Comparison of ENCODE assay signal across 19 cellular contexts in the genomic region with DNA sequence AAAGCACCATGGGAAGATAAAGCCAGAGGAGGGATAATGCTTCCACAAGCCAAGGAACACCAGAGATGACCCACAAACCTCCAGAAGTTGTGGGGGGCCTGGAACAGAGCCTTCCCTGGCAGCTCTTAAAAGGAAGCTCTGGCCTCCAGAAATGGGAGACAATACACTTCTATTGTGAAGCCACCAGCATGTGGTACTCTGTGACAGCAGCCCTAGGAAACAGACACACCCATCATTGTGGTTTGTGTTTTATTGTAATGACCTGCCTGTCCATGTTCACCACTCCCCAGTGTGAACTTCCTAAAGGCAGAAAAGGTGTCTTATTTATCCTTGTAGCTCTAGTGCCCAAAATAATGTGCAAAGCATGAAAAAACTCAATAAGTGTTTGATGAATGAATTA.
"Had no signal": no experiment of that assay in that cellular context is flagged by ENCODE, and none has a peak within 500 bp of the region (broad histone marks: within the 10 kb centered on the region; RNA-seq: fewer than 3 reads in every experiment).

No MANE protein-coding gene starts in this region.

- H3K4me3 Mint-ChIP-seq: stimulated activated naive CD8-positive, alpha-beta T cell treated with anti-CD3 and anti-CD28 coated beads, Interleukin-15, amount 100 ng/mL, for 72 hours; T-helper 2 cell treated with Interferon-gamma antibody and Interleukin-4, amounts not matched to agents 5 μg/mL and 100 μg/mL, for 36 hours had no signal

- H3K27ac Mint-ChIP-seq: nephron; progenitor cell of endocrine pancreas; stimulated activated naive CD8-positive, alpha-beta T cell treated with anti-CD3 and anti-CD28 coated beads, Interleukin-15, amount 100 ng/mL, for 72 hours had no signal

- H3K9me3 Mint-ChIP-seq: nephron; stimulated activated naive CD8-positive, alpha-beta T cell treated with anti-CD3 and anti-CD28 coated beads, Interleukin-15, amount 100 ng/mL, for 72 hours; T-helper 2 cell treated with Interferon-gamma antibody and Interleukin-4, amounts not matched to agents 5 μg/mL and 100 μg/mL, for 36 hours had no signal

- FAIRE-seq: endothelial cell of umbilical vein had no signal

- H3K4me1 ChIP-seq: testis, upper lobe of left lung had no signal

- H3K27ac ChIP-seq: brain microvascular endothelial cell, right atrium auricular region, testis, upper lobe of left lung had no signal

- H3K27me3 Mint-ChIP-seq: stimulated activated naive CD8-positive, alpha-beta T cell treated with anti-CD3 and anti-CD28 coated beads, Interleukin-15, amount 100 ng/mL, for 72 hours had no signal

- DNase-seq: activated CD4-positive, alpha-beta T cell treated with anti-CD3 and anti-CD28 coated beads, Interleukin-2, amount 50 U/mL, for 48 hours; activated gamma-delta T cell; activated T-cell treated with anti-CD3 and anti-CD28 coated beads, Interleukin-2, amount 50 U/mL, for 48 hours; brain microvascular endothelial cell; cortex of kidney; effector CD4-positive, alpha-beta T cell; foreskin fibroblast; glutamatergic neuron; left ventricle myocardium superior; mesenchymal stem cell; occipital lobe; stimulated activated naive CD8-positive, alpha-beta T cell treated with anti-CD3 and anti-CD28 coated beads, Interleukin-15, amount 100 ng/mL, for 72 hours; testis; upper lobe of left lung had no signal

- ATAC-seq: left ventricle myocardium superior; stimulated activated naive CD8-positive, alpha-beta T cell treated with anti-CD3 and anti-CD28 coated beads, Interleukin-15, amount 100 ng/mL, for 72 hours had no signal

- H3K4me1 Mint-ChIP-seq: stimulated activated naive CD8-positive, alpha-beta T cell treated with anti-CD3 and anti-CD28 coated beads, Interleukin-15, amount 100 ng/mL, for 72 hours had no signal

- H3K36me3 ChIP-seq: brain microvascular endothelial cell, right atrium auricular region, upper lobe of left lung had no signal

- H3K4me3 ChIP-seq: right atrium auricular region, testis, upper lobe of left lung had no signal

- H3K27me3 ChIP-seq: brain microvascular endothelial cell, right atrium auricular region, testis, upper lobe of left lung had no signal

- H3K9me3 ChIP-seq: right atrium auricular region, testis, upper lobe of left lung had no signal
